27 cellular contexts compared by ENCODE assay signal in the genomic region with DNA sequence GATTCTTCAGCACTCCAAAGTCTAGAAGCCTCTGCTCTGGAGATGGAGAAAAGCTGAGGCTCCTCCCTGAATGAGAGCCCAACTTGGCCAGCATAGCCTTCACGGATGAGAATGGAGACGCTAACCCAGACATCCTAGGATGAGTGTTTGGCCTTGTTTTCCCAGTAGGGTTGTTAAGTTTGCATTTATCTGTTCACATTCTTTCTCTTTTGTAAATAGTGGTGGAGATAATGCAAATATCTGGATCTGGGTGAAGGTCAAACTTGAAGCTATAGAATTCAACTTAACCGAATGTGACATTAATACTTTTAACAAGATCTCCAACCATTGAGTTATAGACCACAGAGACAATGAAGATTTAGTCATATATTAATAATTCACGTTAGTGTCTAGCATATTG.
"Had no signal": no experiment of that assay in that cellular context is flagged by ENCODE, and none has a peak within 500 bp of the region (broad histone marks: within the 10 kb centered on the region; RNA-seq: fewer than 3 reads in every experiment).

No MANE protein-coding gene starts in this region.

- H3K27ac ChIP-seq: colonic mucosa, SJSA1 had no signal

- H3K4me1 ChIP-seq: colonic mucosa had no signal

- ATAC-seq: activated T-cell treated with anti-CD3 and anti-CD28 coated beads, Interleukin-2, amount 50 U/mL, for 4 hours; T-helper 17 cell had no signal

- FAIRE-seq: TTC549 had no signal

- H3K4me3 ChIP-seq: colonic mucosa, MG63, SJSA1 had no signal

- H3K36me3 ChIP-seq: brain microvascular endothelial cell, colonic mucosa, MG63, SJSA1 had no signal

- H3K9me3 ChIP-seq: colonic mucosa, MG63, SJSA1 had no signal

- DNase-seq: activated B cell treated with CpG ODN at 0.5 μM for 24 hours; activated CD4-positive, alpha-beta memory T cell treated with anti-CD3 and anti-CD28 coated beads for 36 hours; activated CD4-positive, alpha-beta T cell treated with anti-CD3 and anti-CD28 coated beads for 1 hour; activated CD4-positive, alpha-beta T cell treated with anti-CD3 and anti-CD28 coated beads, Interleukin-2, amount 10 ng/mL, durations not matched to agents 7 days and 5 days; activated CD8-positive, alpha-beta memory T cell treated with anti-CD3 and anti-CD28 coated beads for 24 hours; activated effector memory CD4-positive, alpha-beta T cell treated with anti-CD3 and anti-CD28 coated beads, Interleukin-2, amount 50 U/mL, for 16 hours; activated naive CD4-positive, alpha-beta T cell treated with Interleukin-2 at 50 U/mL for 16 hours; activated T-cell treated with anti-CD3 and anti-CD28 coated beads, Interleukin-2, amount 50 U/mL, for 4 hours; brain microvascular endothelial cell; caudate nucleus; colonic mucosa; MG63; MV-4-11; NCI-H1092 treated with DMSO at 0.1 percent for 48 hours; NCI-H1417 treated with DMSO at 0.1 percent for 48 hours; NCI-H1694; NCI-H2029; NCI-H2107; NCI-H2171 treated with DMSO at 0.1 percent for 48 hours; NCI-H226; NCI-H69; RPMI8226; SHP77; T-helper 17 cell; T-helper 9 cell had no signal

- H3K27me3 ChIP-seq: brain microvascular endothelial cell, colonic mucosa, MG63, SJSA1 had no signal
